Comparison of ENCODE assay signal across 11 cellular contexts in the genomic region with DNA sequence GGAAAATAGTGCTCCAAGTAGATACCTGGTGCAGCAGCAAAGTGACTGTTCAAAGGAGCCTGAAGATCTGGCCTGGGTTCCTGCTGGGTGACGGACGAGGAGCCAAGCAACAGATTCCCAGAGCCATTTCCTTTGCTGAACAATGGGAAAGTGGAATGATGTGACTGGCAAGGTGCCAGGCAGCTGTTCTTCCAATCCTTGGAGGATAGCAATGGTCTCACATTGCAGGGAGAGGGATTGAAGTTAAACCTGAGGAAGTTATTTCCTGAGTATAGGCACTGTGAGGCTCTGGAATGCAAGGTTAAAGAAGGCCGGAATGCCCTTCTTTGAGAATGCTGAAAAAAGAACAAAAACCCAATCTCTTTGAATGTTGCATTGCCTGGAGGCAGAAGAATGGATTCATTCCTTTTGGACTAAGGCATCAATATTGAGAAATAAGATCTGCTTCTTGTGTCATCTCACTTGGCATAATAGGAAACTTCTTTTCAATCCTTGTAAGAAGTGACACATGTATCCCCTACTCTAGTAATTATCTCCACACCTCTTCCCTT.
A peak's percentile ranks its signal among the peaks of the same experiment; 100 is the strongest.
DNase-seq lines count a peak whose midpoint lies in the region; ATAC-seq, FAIRE-seq and TF ChIP-seq lines count a peak whose summit lies in the region.
"Had no signal": no experiment of that assay in that cellular context is flagged by ENCODE, and none has a peak within 500 bp of the region (broad histone marks: within the 10 kb centered on the region; RNA-seq: fewer than 3 reads in every experiment).

No MANE protein-coding gene starts in this region.

- intact Hi-C loops in Caco-2 (cut with micrococcal nuclease; ENCODE audit: unreplicated experiment): no loop called here

- peak overlapping the region; percentile 37 for H3K4me2 ChIP-seq in astrocyte (ENCODE audit: low read length)

- BruUV-seq in Caco-2 (replicated peaks; lab: Mats Ljungman, UMichigan): no TSS peak

- DNase-seq in HTR-8/SVneo (ENCODE audit: insufficient read length, low spot score): peak; percentile 35
- DNase-seq in astrocyte (ENCODE audit: low read depth): peak; percentile 82
- DNase-seq in retinal pigment epithelial cell (ENCODE audit: low read depth): peak; percentile 48
- DNase-seq in Kasumi-1 (lab: John Stamatoyannopoulos, UW): no peak
- DNase-seq in Caco-2: no peak
- DNase-seq in activated T-cell treated with anti-CD3 and anti-CD28 coated beads, Interleukin-2, amount 50 U/mL, for 72 hours: no peak
- DNase-seq: activated CD4-positive, CD25-positive, alpha-beta regulatory T cell; NCI-H1092; OCI-M1 had no signal

- H3K4me1 ChIP-seq in astrocyte (ENCODE audit: insufficient read depth, low read length) (peaks cover 38% of the 10 kb centered on the region), gastroesophageal sphincter (peaks cover 3 to 33% (median 11%) of the 10 kb centered on the region in 3 donors), Caco-2 (no peaks in the 10 kb centered on the region)

- no peaks in the 10 kb centered on the region for H3K79me2 ChIP-seq in astrocyte (ENCODE audit: insufficient read depth, low read length)

- no peak overlapping the region for H3K4me3 ChIP-seq in astrocyte (ENCODE audit: insufficient read depth, low read depth, low read length)
- H3K4me3 ChIP-seq in gastroesophageal sphincter: no peak overlapping the region
- no peak overlapping the region for H3K4me3 ChIP-seq in retinal pigment epithelial cell (ENCODE audit: low read length)
- H3K4me3 ChIP-seq in Caco-2 (ENCODE audit: low read depth, low read length): no peak overlapping the region

- FAIRE-seq in HTR-8/SVneo (lab: Jason Lieb, UNC) (peak; percentile 59), astrocyte (lab: Jason Lieb, UNC) (peak; percentile 58)

- POLR2A ChIA-PET in Caco-2 (lab: Charles Lee): no interaction called here

- H3K36me3 Mint-ChIP-seq in astrocyte (ENCODE audit: low read depth, unreplicated experiment) (no peaks in the 10 kb centered on the region), Caco-2 (ENCODE audit: insufficient read depth, unreplicated experiment) (no peaks in the 10 kb centered on the region)
- no peaks in the 10 kb centered on the region for H3K36me3 Mint-ChIP-seq in activated T-cell treated with anti-CD3 and anti-CD28 coated beads, Interleukin-2, amount 50 U/mL, for 72 hours (ENCODE audit: insufficient read depth in 2 of 2)

- peak overlapping the region; percentile 91 for H3K27ac Mint-ChIP-seq in astrocyte (ENCODE audit: unreplicated experiment)
- no peak overlapping the region for H3K27ac Mint-ChIP-seq in Caco-2 (ENCODE audit: unreplicated experiment)
- H3K27ac Mint-ChIP-seq in activated T-cell treated with anti-CD3 and anti-CD28 coated beads, Interleukin-2, amount 50 U/mL, for 72 hours: no peak overlapping the region

- H3K4me1 Mint-ChIP-seq in astrocyte (ENCODE audit: low read depth, unreplicated experiment): peaks cover 63% of the 10 kb centered on the region
- H3K4me1 Mint-ChIP-seq in Caco-2 (ENCODE audit: low read depth, unreplicated experiment): no peaks in the 10 kb centered on the region
- no peaks in the 10 kb centered on the region for H3K4me1 Mint-ChIP-seq in activated T-cell treated with anti-CD3 and anti-CD28 coated beads, Interleukin-2, amount 50 U/mL, for 72 hours (ENCODE audit: low read depth)

- CTCF ChIA-PET in Caco-2 (lab: Charles Lee): no interaction called here

- no peaks in the 10 kb centered on the region for H4K20me1 ChIP-seq in astrocyte (ENCODE audit: insufficient read depth, low read length)

- WGBS in gastroesophageal sphincter (ENCODE audit: low coverage in 1 of 2), 2 donors: 61 to 67% methylated on average over 3 of the region's 3 CpGs

- H3K9me3 ChIP-seq in astrocyte (ENCODE audit: insufficient read depth, low read depth, low read length) (no peaks in the 10 kb centered on the region), gastroesophageal sphincter (no peaks in the 10 kb centered on the region), Caco-2 (no peaks in the 10 kb centered on the region)

- H2AFZ ChIP-seq in astrocyte (ENCODE audit: low read depth, low read length): no peak overlapping the region

- H3K9me3 Mint-ChIP-seq in astrocyte (ENCODE audit: unreplicated experiment) (peaks cover 3% of the 10 kb centered on the region), Caco-2 (ENCODE audit: unreplicated experiment) (no peaks in the 10 kb centered on the region)
- H3K9me3 Mint-ChIP-seq in activated T-cell treated with anti-CD3 and anti-CD28 coated beads, Interleukin-2, amount 50 U/mL, for 72 hours: peaks cover 0 to 2% of the 10 kb centered on the region in 2 donors

- H3K27me3 Mint-ChIP-seq in astrocyte (ENCODE audit: low read depth, unreplicated experiment) (no peaks in the 10 kb centered on the region), Caco-2 (ENCODE audit: insufficient read depth, unreplicated experiment) (peaks cover 8% of the 10 kb centered on the region)
- H3K27me3 Mint-ChIP-seq in activated T-cell treated with anti-CD3 and anti-CD28 coated beads, Interleukin-2, amount 50 U/mL, for 72 hours (ENCODE audit: low read depth): no peaks in the 10 kb centered on the region

- peak overlapping the region; percentile 46 for H3K27ac ChIP-seq in astrocyte (ENCODE audit: low read depth, low read length)
- peak overlapping the region in 2 of 4 donors; percentile 8 to 57 for H3K27ac ChIP-seq in gastroesophageal sphincter

- H3K36me3 ChIP-seq in astrocyte (ENCODE audit: insufficient read depth, low read length) (no peaks in the 10 kb centered on the region), gastroesophageal sphincter (no peaks in the 10 kb centered on the region), Caco-2 (ENCODE audit: control insufficient read depth, insufficient read depth, low read length) (no peaks in the 10 kb centered on the region)

- H3K9ac ChIP-seq in astrocyte (ENCODE audit: low read length): no peak overlapping the region

- peak overlapping the region; percentile 2 for H3K4me3 Mint-ChIP-seq in astrocyte (ENCODE audit: unreplicated experiment)
- no peak overlapping the region for H3K4me3 Mint-ChIP-seq in Caco-2 (ENCODE audit: unreplicated experiment)
- H3K4me3 Mint-ChIP-seq in activated T-cell treated with anti-CD3 and anti-CD28 coated beads, Interleukin-2, amount 50 U/mL, for 72 hours: no peak overlapping the region

- TF ChIP-seq CTCF in astrocyte (IDR thresholded peaks at IDR 0.05; ENCODE audit: insufficient read depth, low read depth, low read length) (no peak), gastroesophageal sphincter (IDR thresholded peaks at IDR 0.05) (no peak), retinal pigment epithelial cell (conservative IDR thresholded peaks at IDR 0.05; ENCODE audit: low read depth, low read length) (no peak), Caco-2 (IDR thresholded peaks at IDR 0.05; ENCODE audit: insufficient read depth in 1 of 2, low read depth in 1 of 2, low read length in 1 of 2, severe bottlenecking in 1 of 2, unreplicated experiment in 1 of 2) (no peak)

- H3K27me3 ChIP-seq in astrocyte (ENCODE audit: insufficient read depth, low read length) (no peaks in the 10 kb centered on the region), gastroesophageal sphincter (no peaks in the 10 kb centered on the region), Caco-2 (replicated peaks; ENCODE audit: control insufficient read depth, insufficient read depth, low read length) (no peaks in the 10 kb centered on the region)

- no peak for TF ChIP-seq POLR2A in gastroesophageal sphincter (IDR thresholded peaks at IDR 0.05)

- peak; percentile 23 for ATAC-seq in gastroesophageal sphincter
- no peak for ATAC-seq in activated T-cell treated with anti-CD3 and anti-CD28 coated beads, Interleukin-2, amount 50 U/mL, for 72 hours (replicated peaks in 1 of 2)
- ATAC-seq in GM21360 (IDR thresholded peaks at IDR 0.05; ENCODE audit: unreplicated experiment): no peak

- no peak for TF ChIP-seq EP300 in gastroesophageal sphincter (IDR thresholded peaks at IDR 0.05)

Comparison
In these comparisons a context has a peak if more than half of its experiments do, and no peak if none do; other contexts are left out.
1. DNase-seq: peak in HTR-8/SVneo (single experiment), astrocyte (single experiment) and retinal pigment epithelial cell (single experiment); none in Kasumi-1 (0 of 2), Caco-2 (0 of 2) and activated T-cell treated with anti-CD3 and anti-CD28 coated beads, Interleukin-2, amount 50 U/mL, for 72 hours (0 of 2).